ENCODE assay signal across 27 cellular contexts in genomic region chr3:78839710-78840109, GRCh38.
A peak's percentile ranks its signal among the peaks of the same experiment; 100 is the strongest.
DNase-seq lines count a peak whose midpoint lies in the region; ATAC-seq, FAIRE-seq and TF ChIP-seq lines count a peak whose summit lies in the region.
"Had no signal": no experiment of that assay in that cellular context is flagged by ENCODE, and none has a peak within 500 bp of the region (broad histone marks: within the 10 kb centered on the region; RNA-seq: fewer than 3 reads in every experiment).

No MANE protein-coding gene starts in this region.

- H3K4me3 ChIP-seq in bronchial epithelial cell (ENCODE audit: low read depth, low read length), result no peak overlapping the region
- H3K4me3 ChIP-seq: BLaER1 treated with 17β-estradiol and CSF1 and Interleukin-3, amounts not matched to agents 10 nM and 100 nM; gastrocnemius medialis; MG63; pancreas; Peyer's patch; right atrium auricular region; SJSA1; testis had no signal

- H3K27me3 ChIP-seq in bronchial epithelial cell (ENCODE audit: control insufficient read depth, insufficient read depth, low read length), result no peaks in the 10 kb centered on the region
- no peaks in the 10 kb centered on the region for H3K27me3 ChIP-seq in layer of hippocampus (ENCODE audit: control insufficient read depth, insufficient read depth, low read length)
- H3K27me3 ChIP-seq: BLaER1 treated with 17β-estradiol and CSF1 and Interleukin-3, amounts not matched to agents 10 nM and 100 nM; gastrocnemius medialis; MG63; pancreas; Peyer's patch; right atrium auricular region; SJSA1; testis had no signal

- H3K27ac ChIP-seq in layer of hippocampus (ENCODE audit: low read depth, low read length), result peak overlapping the region; percentile 14
- H3K27ac ChIP-seq: BLaER1 treated with 17β-estradiol and CSF1 and Interleukin-3, amounts not matched to agents 10 nM and 100 nM; gastrocnemius medialis; pancreas; Peyer's patch; right atrium auricular region; SJSA1; testis had no signal

- H3K4me1 Mint-ChIP-seq in activated CD4-positive, alpha-beta memory T cell treated with anti-CD3 and anti-CD28 coated beads, Interleukin-2, amount 10 ng/mL, durations not matched to agents 7 days and 5 days, result no peaks in the 10 kb centered on the region
- no peaks in the 10 kb centered on the region for H3K4me1 Mint-ChIP-seq in activated CD8-positive, alpha-beta T cell treated with anti-CD3 and anti-CD28 coated beads for 36 hours (ENCODE audit: low read depth)

- no peaks in the 10 kb centered on the region for H3K36me3 ChIP-seq in bronchial epithelial cell (ENCODE audit: control insufficient read depth, insufficient read depth, low read length)
- H3K36me3 ChIP-seq: gastrocnemius medialis, MG63, pancreas, Peyer's patch, right atrium auricular region, SJSA1 had no signal

- intact Hi-C loops in activated CD8-positive, alpha-beta T cell treated with anti-CD3 and anti-CD28 coated beads for 36 hours (cut with micrococcal nuclease), result no loop called here

- CTCF ChIA-PET in activated CD4-positive, alpha-beta memory T cell treated with anti-CD3 and anti-CD28 coated beads, Interleukin-2, amount 10 ng/mL, durations not matched to agents 7 days and 5 days (lab: Charles Lee), result no interaction called here
- CTCF ChIA-PET in activated CD8-positive, alpha-beta T cell treated with anti-CD3 and anti-CD28 coated beads for 36 hours (lab: Charles Lee), result no interaction called here

- no peak for TF ChIP-seq CTCF in bronchial epithelial cell (IDR thresholded peaks at IDR 0.05; ENCODE audit: insufficient read depth, low read length, severe bottlenecking)
- no peak for TF ChIP-seq CTCF in activated CD8-positive, alpha-beta T cell treated with anti-CD3 and anti-CD28 coated beads for 36 hours (IDR thresholded peaks at IDR 0.05)

- no peak for FAIRE-seq in bronchial epithelial cell (lab: Jason Lieb, UNC)
- FAIRE-seq: pancreas, urothelium cell line had no signal

- no peaks in the 10 kb centered on the region for H3K9me3 Mint-ChIP-seq in activated CD4-positive, alpha-beta memory T cell treated with anti-CD3 and anti-CD28 coated beads, Interleukin-2, amount 10 ng/mL, durations not matched to agents 7 days and 5 days
- H3K9me3 Mint-ChIP-seq in activated CD8-positive, alpha-beta T cell treated with anti-CD3 and anti-CD28 coated beads for 36 hours, result peaks cover 6% of the 10 kb centered on the region

- DNase-seq in AG08396 (ENCODE audit: low spot score) (peak; percentile 5), LHCN-M2 (ENCODE audit: low read depth) (peak; percentile 47), bronchial epithelial cell (ENCODE audit: low read depth) (peak; percentile 67), SIG-M5 treated with dmso at 0.1 percent for 504 hours (lab: John Stamatoyannopoulos, UW; ENCODE audit: unreplicated experiment) (no peak), retina (no peak)
- no peak for DNase-seq in activated CD4-positive, alpha-beta memory T cell treated with anti-CD3 and anti-CD28 coated beads, Interleukin-2, amount 10 ng/mL, durations not matched to agents 7 days and 5 days
- no peak for DNase-seq in activated CD8-positive, alpha-beta T cell treated with anti-CD3 and anti-CD28 coated beads for 36 hours
- DNase-seq: ACHN; activated CD4-positive, CD25-positive, alpha-beta regulatory T cell treated with anti-CD3 and anti-CD28 coated beads, Interleukin-2, amount 50 U/mL, for 72 hours; activated CD8-positive, alpha-beta memory T cell treated with anti-CD3 and anti-CD28 coated beads for 24 hours; activated T-cell treated with anti-CD3 and anti-CD28 coated beads, Interleukin-2, amount 50 U/mL, for 4 hours; Calu3; gastrocnemius medialis; hippocampal formation; MG63; NCI-H1417; NCI-H510A treated with DMSO at 0.1 percent for 48 hours; pancreas; Peyer's patch; stimulated activated CD4-positive, alpha-beta T cell treated with anti-CD3 and anti-CD28 coated beads, Interleukin-4, amount 100 ng/mL, for 4 hours; stimulated activated naive CD4-positive, alpha-beta T cell; testis had no signal

- H3K4me3 Mint-ChIP-seq in activated CD4-positive, alpha-beta memory T cell treated with anti-CD3 and anti-CD28 coated beads, Interleukin-2, amount 10 ng/mL, durations not matched to agents 7 days and 5 days, result no peak overlapping the region
- no peak overlapping the region for H3K4me3 Mint-ChIP-seq in activated CD8-positive, alpha-beta T cell treated with anti-CD3 and anti-CD28 coated beads for 36 hours
- H3K4me3 Mint-ChIP-seq: activated T-cell treated with anti-CD3 and anti-CD28 coated beads, Interleukin-2, amount 50 U/mL, for 4 hours had no signal

- H3K27ac Mint-ChIP-seq in activated CD4-positive, alpha-beta memory T cell treated with anti-CD3 and anti-CD28 coated beads, Interleukin-2, amount 10 ng/mL, durations not matched to agents 7 days and 5 days, result no peak overlapping the region
- H3K27ac Mint-ChIP-seq in activated CD8-positive, alpha-beta T cell treated with anti-CD3 and anti-CD28 coated beads for 36 hours, result no peak overlapping the region

- POLR2A ChIA-PET in activated CD4-positive, alpha-beta memory T cell treated with anti-CD3 and anti-CD28 coated beads, Interleukin-2, amount 10 ng/mL, durations not matched to agents 7 days and 5 days (lab: Charles Lee), result no interaction called here
- POLR2A ChIA-PET in activated CD8-positive, alpha-beta T cell treated with anti-CD3 and anti-CD28 coated beads for 36 hours (lab: Charles Lee), result no interaction called here

- H3K36me3 Mint-ChIP-seq in activated CD4-positive, alpha-beta memory T cell treated with anti-CD3 and anti-CD28 coated beads, Interleukin-2, amount 10 ng/mL, durations not matched to agents 7 days and 5 days (ENCODE audit: low read depth), result no peaks in the 10 kb centered on the region
- H3K36me3 Mint-ChIP-seq in activated CD8-positive, alpha-beta T cell treated with anti-CD3 and anti-CD28 coated beads for 36 hours (ENCODE audit: low read depth), result no peaks in the 10 kb centered on the region

- H3K27me3 Mint-ChIP-seq in activated CD4-positive, alpha-beta memory T cell treated with anti-CD3 and anti-CD28 coated beads, Interleukin-2, amount 10 ng/mL, durations not matched to agents 7 days and 5 days, result no peaks in the 10 kb centered on the region
- no peaks in the 10 kb centered on the region for H3K27me3 Mint-ChIP-seq in activated CD8-positive, alpha-beta T cell treated with anti-CD3 and anti-CD28 coated beads for 36 hours

- no peak for ATAC-seq in activated CD8-positive, alpha-beta T cell treated with anti-CD3 and anti-CD28 coated beads for 36 hours
- ATAC-seq: activated T-cell treated with anti-CD3 and anti-CD28 coated beads, Interleukin-2, amount 50 U/mL, for 4 hours; gastrocnemius medialis; pancreas had no signal

Comparison
In these comparisons a context has a peak if more than half of its experiments do, and no peak if none do; other contexts are left out.
1. DNase-seq: peak in AG08396 (single experiment), LHCN-M2 (single experiment) and bronchial epithelial cell (single experiment); none in SIG-M5 treated with dmso at 0.1 percent for 504 hours (single experiment), retina (single experiment), activated CD4-positive, alpha-beta memory T cell treated with anti-CD3 and anti-CD28 coated beads, Interleukin-2, amount 10 ng/mL, durations not matched to agents 7 days and 5 days (single experiment) and activated CD8-positive, alpha-beta T cell treated with anti-CD3 and anti-CD28 coated beads for 36 hours (single experiment).